Comparison of ENCODE assay signal across 2 cellular contexts in genomic region chr10:15871823-15872222, GRCh38.
A peak's percentile ranks its signal among the peaks of the same experiment; 100 is the strongest.
TF ChIP-seq lines count a peak whose summit lies in the region.

No MANE protein-coding gene starts in this region.

TF ChIP-seq in HEK293, 187 proteins besides CTCF, POLR2A, EP300 and RAD21 (continued from another document):
- TF ChIP-seq, protein P1, sequence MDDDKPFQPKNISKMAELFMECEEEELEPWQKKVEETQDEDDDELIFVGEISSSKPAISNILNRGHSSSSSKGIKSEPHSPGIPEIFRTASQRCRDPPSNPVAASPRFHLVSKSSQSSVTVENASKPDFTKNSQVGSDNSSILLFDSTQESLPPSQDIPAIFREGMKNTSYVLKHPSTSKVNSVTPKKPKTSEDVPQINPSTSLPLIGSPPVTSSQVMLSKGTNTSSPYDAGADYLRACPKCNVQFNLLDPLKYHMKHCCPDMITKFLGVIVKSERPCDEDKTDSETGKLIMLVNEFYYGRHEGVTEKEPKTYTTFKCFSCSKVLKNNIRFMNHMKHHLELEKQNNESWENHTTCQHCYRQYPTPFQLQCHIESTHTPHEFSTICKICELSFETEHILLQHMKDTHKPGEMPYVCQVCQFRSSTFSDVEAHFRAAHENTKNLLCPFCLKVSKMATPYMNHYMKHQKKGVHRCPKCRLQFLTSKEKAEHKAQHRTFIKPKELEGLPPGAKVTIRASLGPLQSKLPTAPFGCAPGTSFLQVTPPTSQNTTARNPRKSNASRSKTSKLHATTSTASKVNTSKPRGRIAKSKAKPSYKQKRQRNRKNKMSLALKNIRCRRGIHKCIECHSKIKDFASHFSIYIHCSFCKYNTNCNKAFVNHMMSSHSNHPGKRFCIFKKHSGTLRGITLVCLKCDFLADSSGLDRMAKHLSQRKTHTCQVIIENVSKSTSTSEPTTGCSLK (tag by site-specific recombination; IDR thresholded peaks at IDR 0.05): no peak
- TF ChIP-seq, protein P2, sequence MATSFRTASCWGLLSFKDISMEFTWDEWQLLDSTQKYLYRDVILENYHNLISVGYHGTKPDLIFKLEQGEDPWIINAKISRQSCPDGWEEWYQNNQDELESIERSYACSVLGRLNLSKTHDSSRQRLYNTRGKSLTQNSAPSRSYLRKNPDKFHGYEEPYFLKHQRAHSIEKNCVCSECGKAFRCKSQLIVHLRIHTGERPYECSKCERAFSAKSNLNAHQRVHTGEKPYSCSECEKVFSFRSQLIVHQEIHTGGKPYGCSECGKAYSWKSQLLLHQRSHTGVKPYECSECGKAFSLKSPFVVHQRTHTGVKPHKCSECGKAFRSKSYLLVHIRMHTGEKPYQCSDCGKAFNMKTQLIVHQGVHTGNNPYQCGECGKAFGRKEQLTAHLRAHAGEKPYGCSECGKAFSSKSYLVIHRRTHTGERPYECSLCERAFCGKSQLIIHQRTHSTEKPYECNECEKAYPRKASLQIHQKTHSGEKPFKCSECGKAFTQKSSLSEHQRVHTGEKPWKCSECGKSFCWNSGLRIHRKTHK (tag by site-specific recombination; IDR thresholded peaks at IDR 0.05): 0 out of 2 replicates have a peak, but pooled peaks have one; percentile 24
- TF ChIP-seq YY2 (tag by site-specific recombination; IDR thresholded peaks at IDR 0.05): peak; percentile 47; the same call in 1 of the 2 replicates
- TF ChIP-seq, protein P3, sequence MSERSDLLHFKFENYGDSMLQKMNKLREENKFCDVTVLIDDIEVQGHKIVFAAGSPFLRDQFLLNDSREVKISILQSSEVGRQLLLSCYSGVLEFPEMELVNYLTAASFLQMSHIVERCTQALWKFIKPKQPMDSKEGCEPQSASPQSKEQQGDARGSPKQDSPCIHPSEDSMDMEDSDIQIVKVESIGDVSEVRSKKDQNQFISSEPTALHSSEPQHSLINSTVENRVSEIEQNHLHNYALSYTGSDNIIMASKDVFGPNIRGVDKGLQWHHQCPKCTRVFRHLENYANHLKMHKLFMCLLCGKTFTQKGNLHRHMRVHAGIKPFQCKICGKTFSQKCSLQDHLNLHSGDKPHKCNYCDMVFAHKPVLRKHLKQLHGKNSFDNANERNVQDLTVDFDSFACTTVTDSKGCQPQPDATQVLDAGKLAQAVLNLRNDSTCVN (tag by site-specific recombination; optimal IDR thresholded peaks at IDR 0.05): no peak
- TF ChIP-seq BCL6B (tag by site-specific recombination; IDR thresholded peaks at IDR 0.05): peak; percentile 54; the same call in 1 of the 2 replicates
- TF ChIP-seq ZNF692 (tag by site-specific recombination; IDR thresholded peaks at IDR 0.05): no peak
- TF ChIP-seq ZNF138 (tag by site-specific recombination; IDR thresholded peaks at IDR 0.05; ENCODE audit: borderline replicate concordance): no peak
- no peak for TF ChIP-seq ZNF184 (tag by site-specific recombination; IDR thresholded peaks at IDR 0.05)
- no peak for TF ChIP-seq ZNF776 (tag by site-specific recombination; IDR thresholded peaks at IDR 0.05; ENCODE audit: borderline replicate concordance)
- no peak for TF ChIP-seq BCL11A (tag by site-specific recombination; IDR thresholded peaks at IDR 0.05; ENCODE audit: low read depth)

TF ChIP-seq in K562, 482 proteins besides CTCF, POLR2A, EP300 and RAD21 (continued from another document):
- TF ChIP-seq DEAF1 (CRISPR knock-in tag; IDR thresholded peaks at IDR 0.05) (no peak), MEIS2 (IDR thresholded peaks at IDR 0.05; ENCODE audit: partially characterized antibody) (peak; percentile 19), MAFF (IDR thresholded peaks at IDR 0.05; ENCODE audit: low read length) (no peak), CEBPG (CRISPR knock-in tag; IDR thresholded peaks at IDR 0.05) (peak; percentile 65), CEBPG (tag; conservative IDR thresholded peaks at IDR 0.05 in 1 of 2, IDR thresholded peaks at IDR 0.05 in 1 of 2) (peak in 1 of 2 experiments; percentile 86; a peak in 3 of 4 replicates), HNRNPUL1 (IDR thresholded peaks at IDR 0.05; ENCODE audit: low read length) (no peak), ZFX (CRISPR knock-in tag; IDR thresholded peaks at IDR 0.05) (no peak), HEY1 (CRISPR knock-in tag; IDR thresholded peaks at IDR 0.05; ENCODE audit: borderline replicate concordance) (no peak), MTF1 (CRISPR knock-in tag; IDR thresholded peaks at IDR 0.05; ENCODE audit: borderline replicate concordance) (no peak), TEAD4 (IDR thresholded peaks at IDR 0.05; ENCODE audit: low read length) (0 out of 2 replicates have a peak, but pooled peaks have one; percentile 29), TEAD4 (CRISPR knock-in tag; IDR thresholded peaks at IDR 0.05; ENCODE audit: borderline replicate concordance) (no peak), ZFP30 (CRISPR knock-in tag; IDR thresholded peaks at IDR 0.05; ENCODE audit: borderline replicate concordance) (no peak), ILF3 (IDR thresholded peaks at IDR 0.05; ENCODE audit: borderline replicate concordance) (no peak), SMARCA4 (IDR thresholded peaks at IDR 0.05) (no peak; the same call in 1 of the 2 replicates), CTCFL (IDR thresholded peaks at IDR 0.05; ENCODE audit: borderline replicate concordance, insufficient read depth, low read depth, low read length, poor library complexity, severe bottlenecking) (no peak), CGGBP1 (CRISPR knock-in tag; IDR thresholded peaks at IDR 0.05) (no peak), SMARCA5 (IDR thresholded peaks at IDR 0.05) (no peak), POLR2H (tag; IDR thresholded peaks at IDR 0.05; ENCODE audit: low read depth) (peak; percentile 1; the same call in 1 of the 2 replicates), RHOXF2B (CRISPR knock-in tag; conservative IDR thresholded peaks at IDR 0.05) (no peak), E2F5 (CRISPR knock-in tag; IDR thresholded peaks at IDR 0.05) (no peak), E2F4 (CRISPR knock-in tag; IDR thresholded peaks at IDR 0.05; ENCODE audit: low read depth) (no peak), USF2 (CRISPR knock-in tag; IDR thresholded peaks at IDR 0.05) (no peak), DACH1 (IDR thresholded peaks at IDR 0.05; ENCODE audit: partially characterized antibody) (no peak), ETS2 (tag; IDR thresholded peaks at IDR 0.05; ENCODE audit: borderline replicate concordance, poor library complexity, severe bottlenecking) (no peak)
- TF ChIP-seq, protein P4, sequence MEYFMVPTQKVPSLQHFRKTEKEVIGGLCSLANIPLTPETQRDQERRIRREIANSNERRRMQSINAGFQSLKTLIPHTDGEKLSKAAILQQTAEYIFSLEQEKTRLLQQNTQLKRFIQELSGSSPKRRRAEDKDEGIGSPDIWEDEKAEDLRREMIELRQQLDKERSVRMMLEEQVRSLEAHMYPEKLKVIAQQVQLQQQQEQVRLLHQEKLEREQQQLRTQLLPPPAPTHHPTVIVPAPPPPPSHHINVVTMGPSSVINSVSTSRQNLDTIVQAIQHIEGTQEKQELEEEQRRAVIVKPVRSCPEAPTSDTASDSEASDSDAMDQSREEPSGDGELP (CRISPR knock-in tag; IDR thresholded peaks at IDR 0.05; ENCODE audit: borderline replicate concordance): no peak
- TF ChIP-seq, protein P5, sequence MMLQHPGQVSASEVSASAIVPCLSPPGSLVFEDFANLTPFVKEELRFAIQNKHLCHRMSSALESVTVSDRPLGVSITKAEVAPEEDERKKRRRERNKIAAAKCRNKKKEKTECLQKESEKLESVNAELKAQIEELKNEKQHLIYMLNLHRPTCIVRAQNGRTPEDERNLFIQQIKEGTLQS (IDR thresholded peaks at IDR 0.05): peak; percentile 77; the same call in 1 of the 2 replicates
- TF ChIP-seq, protein P5 (CRISPR knock-in tag; conservative IDR thresholded peaks at IDR 0.05): no peak
- TF ChIP-seq, protein P6, sequence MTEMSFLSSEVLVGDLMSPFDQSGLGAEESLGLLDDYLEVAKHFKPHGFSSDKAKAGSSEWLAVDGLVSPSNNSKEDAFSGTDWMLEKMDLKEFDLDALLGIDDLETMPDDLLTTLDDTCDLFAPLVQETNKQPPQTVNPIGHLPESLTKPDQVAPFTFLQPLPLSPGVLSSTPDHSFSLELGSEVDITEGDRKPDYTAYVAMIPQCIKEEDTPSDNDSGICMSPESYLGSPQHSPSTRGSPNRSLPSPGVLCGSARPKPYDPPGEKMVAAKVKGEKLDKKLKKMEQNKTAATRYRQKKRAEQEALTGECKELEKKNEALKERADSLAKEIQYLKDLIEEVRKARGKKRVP (CRISPR knock-in tag; IDR thresholded peaks at IDR 0.05): peak; percentile 78
- TF ChIP-seq, protein P7, sequence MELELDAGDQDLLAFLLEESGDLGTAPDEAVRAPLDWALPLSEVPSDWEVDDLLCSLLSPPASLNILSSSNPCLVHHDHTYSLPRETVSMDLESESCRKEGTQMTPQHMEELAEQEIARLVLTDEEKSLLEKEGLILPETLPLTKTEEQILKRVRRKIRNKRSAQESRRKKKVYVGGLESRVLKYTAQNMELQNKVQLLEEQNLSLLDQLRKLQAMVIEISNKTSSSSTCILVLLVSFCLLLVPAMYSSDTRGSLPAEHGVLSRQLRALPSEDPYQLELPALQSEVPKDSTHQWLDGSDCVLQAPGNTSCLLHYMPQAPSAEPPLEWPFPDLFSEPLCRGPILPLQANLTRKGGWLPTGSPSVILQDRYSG (tag; conservative IDR thresholded peaks at IDR 0.05; ENCODE audit: low read depth): no peak
- TF ChIP-seq, protein P3 (CRISPR knock-in tag; IDR thresholded peaks at IDR 0.05): no peak
